In genomic region chr14:19488457-19488856, GRCh38 we compare ENCODE assay signal across 3 cellular contexts. TPM values are rescaled to one million over a fixed set of nuclear protein-coding genes. Genes with fewer than 3 reads are reported as not detected.
"Had no signal": no experiment of that assay in that cellular context is flagged by ENCODE, and none has a peak within 500 bp of the region (broad histone marks: within the 10 kb centered on the region; RNA-seq: fewer than 3 reads in every experiment).

No MANE protein-coding gene starts in this region.

RNA-seq across cellular contexts. Expression of gene POTEG, which starts 54.3 kb away (rescaled TPM):
- total RNA-seq: K562, M059J had no signal
- polyA plus RNA-seq: IgD-negative memory B cell, K562 had no signal
